ENCODE assay signal across 28 cellular contexts in genomic region chr4:181760560-181760959, GRCh38.
"Had no signal": no experiment of that assay in that cellular context is flagged by ENCODE, and none has a peak within 500 bp of the region (broad histone marks: within the 10 kb centered on the region; RNA-seq: fewer than 3 reads in every experiment).

No MANE protein-coding gene starts in this region.

- H3K27me3 Mint-ChIP-seq: naive B cell; stimulated activated memory B cell treated with anti-CD40 and anti-IgM and Interleukin-4, amounts not matched to agents 10 μg/mL and 1 μg/mL and 100 μg/mL, for 72 hours; stimulated activated naive CD8-positive, alpha-beta T cell treated with anti-CD3 and anti-CD28 coated beads, Interleukin-15, amount 100 ng/mL, for 72 hours had no signal

- H3K27ac ChIP-seq: left lung, neural progenitor cell, neutrophil, ovary, right atrium auricular region, right lobe of liver, tibial nerve, uterus had no signal

- H3K27me3 ChIP-seq: left lung, neural progenitor cell, neutrophil, ovary, right atrium auricular region, right lobe of liver, tibial nerve, uterus had no signal

- H3K4me3 Mint-ChIP-seq: immature natural killer cell; mesothelial cell of epicardium; naive B cell; natural killer cell; nephron progenitor cell; neural progenitor cell; stimulated activated memory B cell treated with anti-CD40 and anti-IgM and Interleukin-4, amounts not matched to agents 10 μg/mL and 1 μg/mL and 100 μg/mL, for 72 hours; stimulated activated naive CD8-positive, alpha-beta T cell treated with anti-CD3 and anti-CD28 coated beads, Interleukin-15, amount 100 ng/mL, for 72 hours; type B pancreatic cell had no signal

- H3K4me1 Mint-ChIP-seq: immature natural killer cell; naive B cell; natural killer cell; stimulated activated memory B cell treated with anti-CD40 and anti-IgM and Interleukin-4, amounts not matched to agents 10 μg/mL and 1 μg/mL and 100 μg/mL, for 72 hours; stimulated activated naive CD8-positive, alpha-beta T cell treated with anti-CD3 and anti-CD28 coated beads, Interleukin-15, amount 100 ng/mL, for 72 hours had no signal

- ATAC-seq: left colon; left lung; natural killer cell; right lobe of liver; stimulated activated memory B cell treated with anti-CD40 and anti-IgM and Interleukin-4, amounts not matched to agents 10 μg/mL and 1 μg/mL and 100 μg/mL, for 72 hours; stimulated activated naive CD8-positive, alpha-beta T cell treated with anti-CD3 and anti-CD28 coated beads, Interleukin-15, amount 100 ng/mL, for 72 hours had no signal

- H3K36me3 ChIP-seq: left lung, neural progenitor cell, neutrophil, ovary, right atrium auricular region, right lobe of liver, tibial nerve, uterus had no signal

- H3K9me3 ChIP-seq: left lung, neutrophil, ovary, right atrium auricular region, right lobe of liver, tibial nerve, uterus had no signal

- H3K4me1 ChIP-seq: left lung, right atrium auricular region, right lobe of liver, uterus had no signal

- H3K9me3 Mint-ChIP-seq: nephron progenitor cell, type B pancreatic cell had no signal

- H3K36me3 Mint-ChIP-seq: immature natural killer cell; naive B cell; natural killer cell; neural progenitor cell; stimulated activated memory B cell treated with anti-CD40 and anti-IgM and Interleukin-4, amounts not matched to agents 10 μg/mL and 1 μg/mL and 100 μg/mL, for 72 hours; type B pancreatic cell had no signal

- H3K27ac Mint-ChIP-seq: immature natural killer cell; mesothelial cell of epicardium; naive B cell; natural killer cell; nephron progenitor cell; neural progenitor cell; progenitor cell of endocrine pancreas; stimulated activated memory B cell treated with anti-CD40 and anti-IgM and Interleukin-4, amounts not matched to agents 10 μg/mL and 1 μg/mL and 100 μg/mL, for 72 hours; type B pancreatic cell had no signal

- H3K9ac ChIP-seq: neural progenitor cell had no signal

- DNase-seq: immature natural killer cell; kidney; left colon; left lung; mesendoderm; naive B cell; natural killer cell; nephron progenitor cell; ovary; right lobe of liver; stimulated activated CD4-positive, alpha-beta T cell treated with anti-CD3 and anti-CD28 coated beads, Interleukin-1b, Interleukin-23, amount 100 ng/mL, for 48 hours; stimulated activated CD4-positive, alpha-beta T cell treated with anti-CD3 and anti-CD28 coated beads, Interleukin-2, amount 100 ng/mL, for 48 hours; stimulated activated CD4-positive, alpha-beta T cell treated with anti-CD3 and anti-CD28 coated beads, Interleukin-4, amount 100 ng/mL, for 4 hours; stimulated activated CD8-positive, alpha-beta memory T cell treated with anti-CD3 and anti-CD28 coated beads, Interleukin-4, amount 100 ng/mL, for 48 hours; stimulated activated naive CD4-positive, alpha-beta T cell treated with Interleukin-2 at 50 U/mL for 16 hours; stimulated activated naive CD8-positive, alpha-beta T cell treated with anti-CD3 and anti-CD28 coated beads, Interleukin-15, amount 100 ng/mL, for 72 hours; substantia nigra; uterus had no signal

- H3K4me3 ChIP-seq: left lung, lung, neural progenitor cell, ovary, right atrium auricular region, right lobe of liver, smooth muscle cell, tibial nerve, uterus had no signal

- H3K4me2 ChIP-seq: neural progenitor cell, smooth muscle cell had no signal
